8 cellular contexts compared by ENCODE assay signal in the genomic region with DNA sequence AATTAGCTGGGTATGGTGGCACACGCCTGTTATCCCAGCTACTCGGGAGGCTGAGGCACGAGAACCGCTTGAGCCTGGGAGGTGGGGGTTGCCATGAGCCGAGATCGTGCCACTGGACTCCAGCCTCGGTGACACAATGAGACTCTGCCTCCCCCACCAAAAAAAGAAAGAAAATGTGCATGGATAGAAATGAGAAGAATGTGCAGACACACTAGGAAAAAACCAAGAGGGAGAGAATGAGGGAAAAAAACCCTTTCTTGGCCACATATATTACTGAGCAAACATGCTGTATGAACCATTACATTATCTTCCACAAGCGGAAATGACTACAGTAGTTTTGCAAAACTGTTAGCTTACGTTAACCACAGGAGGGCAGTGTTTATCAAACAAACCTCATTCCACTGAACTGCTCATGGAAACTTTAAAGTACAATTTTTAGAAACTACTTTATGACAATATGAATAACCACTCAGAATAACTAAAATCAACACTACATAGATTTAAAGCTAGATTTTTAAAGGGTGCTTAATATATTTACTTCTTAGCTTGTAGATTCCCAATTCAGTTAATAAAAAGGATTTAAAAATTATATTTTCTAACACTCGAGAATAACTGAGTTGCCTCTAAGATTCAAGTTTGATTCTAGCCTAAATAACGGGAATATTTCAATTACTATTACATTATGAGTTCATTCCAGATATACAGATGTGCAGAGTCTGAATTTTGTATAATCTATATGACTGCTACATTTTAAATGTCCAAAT. TPM values are rescaled to one million over a fixed set of nuclear protein-coding genes. Genes with fewer than 3 reads are reported as not detected.
DNase-seq lines count a peak whose midpoint lies in the region; ATAC-seq and TF ChIP-seq lines count a peak whose summit lies in the region.

No MANE protein-coding gene starts in this region.

- DNase-seq in AG08396 (ENCODE audit: low spot score) = peak; percentile 62
- peak; percentile 59 for DNase-seq in GM12864 (ENCODE audit: low read depth)
- DNase-seq in NCI-H2171 treated with DMSO at 0.1 percent for 48 hours (lab: John Stamatoyannopoulos, UW) = peak; percentile 65
- peak; percentile 60 for DNase-seq in activated CD8-positive, alpha-beta T cell treated with anti-CD3 and anti-CD28 coated beads, Interleukin-2, amount 10 ng/mL, durations not matched to agents 7 days and 5 days
- DNase-seq in fibroblast of gingiva (ENCODE audit: low read depth) = peak; percentile 76
- no peak for DNase-seq in posterior cingulate gyrus

- H3K27ac Mint-ChIP-seq in activated CD8-positive, alpha-beta T cell treated with anti-CD3 and anti-CD28 coated beads, Interleukin-2, amount 10 ng/mL, durations not matched to agents 7 days and 5 days = peak overlapping the region; percentile 84

- CTCF ChIA-PET in activated CD8-positive, alpha-beta T cell treated with anti-CD3 and anti-CD28 coated beads, Interleukin-2, amount 10 ng/mL, durations not matched to agents 7 days and 5 days (lab: Charles Lee) = interaction anchor here (0.7 to 5.0 kb wide), 46 partner anchors 8 to 727 kb away, joined by 3 to 66 read pairs (median 5); a partner anchor contains a TSS

- no peaks in the 10 kb centered on the region for H3K36me3 ChIP-seq in neural cell (ENCODE audit: insufficient read depth, low read length)

- TF ChIP-seq RAD21 in neural cell (conservative IDR thresholded peaks at IDR 0.05) = peak; percentile 84

- peak overlapping the region; percentile 66 for H3K4me3 Mint-ChIP-seq in activated CD8-positive, alpha-beta T cell treated with anti-CD3 and anti-CD28 coated beads, Interleukin-2, amount 10 ng/mL, durations not matched to agents 7 days and 5 days

- no peaks in the 10 kb centered on the region for H3K9me2 ChIP-seq in neural cell (ENCODE audit: insufficient read depth, low read length)

- no peak for TF ChIP-seq EP300 in neural cell (conservative IDR thresholded peaks at IDR 0.05; ENCODE audit: poor library complexity, severe bottlenecking)

- H3K4me2 ChIP-seq in neural cell (ENCODE audit: low read length) = no peak overlapping the region

- no peak overlapping the region for H3K27ac ChIP-seq in neural cell (ENCODE audit: low read length)

- intact Hi-C loops in posterior cingulate gyrus (cut with DNase I) = no loop called here

- H3K4me3 ChIP-seq in GM12864 (ENCODE audit: low read depth, low read length) (peak overlapping the region; percentile 14), neural cell (ENCODE audit: low read length) (no peak overlapping the region)

- POLR2A ChIA-PET in activated CD8-positive, alpha-beta T cell treated with anti-CD3 and anti-CD28 coated beads, Interleukin-2, amount 10 ng/mL, durations not matched to agents 7 days and 5 days (lab: Charles Lee) = interaction anchor here (0.7 to 4.1 kb wide), 3 partner anchors 28 to 87 kb away, joined by 3 to 22 read pairs (median 3); a partner anchor contains a TSS

- no peaks in the 10 kb centered on the region for H3K9me3 ChIP-seq in neural cell (ENCODE audit: low read length)

- TF ChIP-seq CTCF in GM12864 (IDR thresholded peaks at IDR 0.05; ENCODE audit: low read depth, low read length, missing control alignments) (peak; percentile 63), neural cell (IDR thresholded peaks at IDR 0.05; ENCODE audit: poor library complexity, severe bottlenecking) (peak; percentile 82)

- no peaks in the 10 kb centered on the region for H4K20me1 ChIP-seq in neural cell (ENCODE audit: insufficient read depth)

- H2AFZ ChIP-seq in neural cell (ENCODE audit: low read depth, low read length) = no peak overlapping the region

- H3K9me3 Mint-ChIP-seq in activated CD8-positive, alpha-beta T cell treated with anti-CD3 and anti-CD28 coated beads, Interleukin-2, amount 10 ng/mL, durations not matched to agents 7 days and 5 days (ENCODE audit: insufficient read depth) = no peaks in the 10 kb centered on the region

- peaks cover 4% of the 10 kb centered on the region for H3K79me2 ChIP-seq in neural cell (replicated peaks; ENCODE audit: insufficient read depth, low read length)

- H3K4me1 Mint-ChIP-seq in activated CD8-positive, alpha-beta T cell treated with anti-CD3 and anti-CD28 coated beads, Interleukin-2, amount 10 ng/mL, durations not matched to agents 7 days and 5 days (ENCODE audit: low read depth) = peaks cover 43% of the 10 kb centered on the region

- no peaks in the 10 kb centered on the region for H3K27me3 Mint-ChIP-seq in activated CD8-positive, alpha-beta T cell treated with anti-CD3 and anti-CD28 coated beads, Interleukin-2, amount 10 ng/mL, durations not matched to agents 7 days and 5 days (ENCODE audit: low read depth)

- peak; percentile 88 for ATAC-seq in HG02870 (IDR thresholded peaks at IDR 0.05; ENCODE audit: unreplicated experiment)
- peak; percentile 86 for ATAC-seq in activated CD8-positive, alpha-beta T cell treated with anti-CD3 and anti-CD28 coated beads, Interleukin-2, amount 10 ng/mL, durations not matched to agents 7 days and 5 days

- H3F3A ChIP-seq in neural cell (ENCODE audit: insufficient read depth, low read length, poor library complexity, severe bottlenecking) = no peaks in the 10 kb centered on the region

- H3K27me3 ChIP-seq in neural cell (ENCODE audit: insufficient read depth, low read depth, low read length) = no peaks in the 10 kb centered on the region

- peaks cover 9% of the 10 kb centered on the region for H3K36me3 Mint-ChIP-seq in activated CD8-positive, alpha-beta T cell treated with anti-CD3 and anti-CD28 coated beads, Interleukin-2, amount 10 ng/mL, durations not matched to agents 7 days and 5 days (ENCODE audit: low read depth)

- no peak overlapping the region for H3K9ac ChIP-seq in neural cell (ENCODE audit: low read length)

TF ChIP-seq in neural cell, 6 proteins besides CTCF, POLR2A, EP300 and RAD21:
- TF ChIP-seq MXI1 (conservative IDR thresholded peaks at IDR 0.05; ENCODE audit: poor library complexity, severe bottlenecking) (no peak), SMC3 (conservative IDR thresholded peaks at IDR 0.05; ENCODE audit: poor library complexity) (peak; percentile 84)

RNA-seq across cellular contexts. Expression of a gene that starts 26.4 kb away (rescaled TPM):
- 10 to 100 TPM; 44.0 to 45.0 TPM for total RNA-seq in activated CD8-positive, alpha-beta T cell treated with anti-CD3 and anti-CD28 coated beads, Interleukin-2, amount 10 ng/mL, durations not matched to agents 7 days and 5 days
- polyA plus RNA-seq in neural cell = 2.9 and 3.2 TPM in 2 replicates
- polyA minus RNA-seq in neural cell = 9.7 and 14.4 TPM in 2 replicates

Comparison
In these comparisons a context has a peak if more than half of its experiments do, and no peak if none do; other contexts are left out.
1. DNase-seq: peak in AG08396 (single experiment), GM12864 (single experiment), NCI-H2171 treated with DMSO at 0.1 percent for 48 hours (single experiment), activated CD8-positive, alpha-beta T cell treated with anti-CD3 and anti-CD28 coated beads, Interleukin-2, amount 10 ng/mL, durations not matched to agents 7 days and 5 days (single experiment) and fibroblast of gingiva (single experiment); none in posterior cingulate gyrus (0 of 10).